ENCODE assay signal across 22 cellular contexts in the genomic region with DNA sequence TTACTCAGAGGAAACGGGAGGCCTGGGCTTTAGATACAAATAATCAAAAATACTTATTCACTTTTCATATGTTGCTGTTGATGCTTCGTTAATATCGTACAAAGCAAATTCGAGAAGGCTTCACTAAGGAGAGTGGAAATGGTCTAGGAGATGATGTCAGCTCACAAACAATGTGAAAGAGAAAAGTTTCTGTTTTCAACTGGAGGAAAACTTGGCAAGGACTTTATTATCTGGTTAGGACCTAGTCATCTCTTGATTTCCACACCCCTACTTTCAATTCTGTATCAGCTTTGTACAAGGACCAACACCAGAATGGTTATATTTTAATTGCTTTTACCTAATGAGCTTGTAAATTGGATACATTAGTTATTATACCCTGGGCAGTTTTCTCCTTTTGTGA.
DNase-seq lines count a peak whose midpoint lies in the region; TF ChIP-seq lines count a peak whose summit lies in the region.
"Had no signal": no experiment of that assay in that cellular context is flagged by ENCODE, and none has a peak within 500 bp of the region (broad histone marks: within the 10 kb centered on the region; RNA-seq: fewer than 3 reads in every experiment).

No MANE protein-coding gene starts in this region.

- H3K4me3 Mint-ChIP-seq in osteocyte (ENCODE audit: unreplicated experiment), result no peak overlapping the region
- H3K4me3 Mint-ChIP-seq: activated CD4-positive, alpha-beta T cell treated with anti-CD3 and anti-CD28 coated beads, Interleukin-2, amount 10 ng/mL, durations not matched to agents 24 days and 14 days; activated naive CD4-positive, alpha-beta T cell treated with anti-CD3 and anti-CD28 coated beads, Interleukin-2, amount 50 U/mL, for 24 hours; endodermal cell; stimulated activated effector memory CD8-positive, alpha-beta T cell treated with anti-CD3 and anti-CD28 coated beads, Interleukin-12 subunit alpha, Interleukin-12 subunit beta, amount 100 ng/mL, for 72 hours had no signal

- TF ChIP-seq CTCF in fibroblast of mammary gland (conservative IDR thresholded peaks at IDR 0.05; ENCODE audit: control insufficient read depth, insufficient read depth, low read depth, low read length), result no peak
- TF ChIP-seq CTCF in osteocyte (IDR thresholded peaks at IDR 0.05), result no peak

- peak overlapping the region; percentile 49 for H3K4me3 ChIP-seq in fibroblast of mammary gland (ENCODE audit: control insufficient read depth, low read depth, low read length)
- H3K4me3 ChIP-seq: cardiac muscle cell, uterus had no signal

- H3K9me3 Mint-ChIP-seq in osteocyte (ENCODE audit: unreplicated experiment), result no peaks in the 10 kb centered on the region
- H3K9me3 Mint-ChIP-seq: activated CD4-positive, alpha-beta T cell treated with anti-CD3 and anti-CD28 coated beads, Interleukin-2, amount 10 ng/mL, durations not matched to agents 24 days and 14 days; activated naive CD4-positive, alpha-beta T cell treated with anti-CD3 and anti-CD28 coated beads, Interleukin-2, amount 50 U/mL, for 24 hours; endodermal cell had no signal

- peaks cover 14% of the 10 kb centered on the region for H3K27me3 Mint-ChIP-seq in osteocyte (ENCODE audit: unreplicated experiment)
- H3K27me3 Mint-ChIP-seq: activated CD4-positive, alpha-beta T cell treated with anti-CD3 and anti-CD28 coated beads, Interleukin-2, amount 10 ng/mL, durations not matched to agents 24 days and 14 days had no signal

- H3K27ac Mint-ChIP-seq in osteocyte (ENCODE audit: unreplicated experiment), result peak overlapping the region; percentile 42
- H3K27ac Mint-ChIP-seq: activated CD4-positive, alpha-beta T cell treated with anti-CD3 and anti-CD28 coated beads, Interleukin-2, amount 10 ng/mL, durations not matched to agents 24 days and 14 days; activated naive CD4-positive, alpha-beta T cell treated with anti-CD3 and anti-CD28 coated beads, Interleukin-2, amount 50 U/mL, for 24 hours; endodermal cell; stimulated activated effector memory CD8-positive, alpha-beta T cell treated with anti-CD3 and anti-CD28 coated beads, Interleukin-12 subunit alpha, Interleukin-12 subunit beta, amount 100 ng/mL, for 72 hours had no signal

- H3K36me3 Mint-ChIP-seq in osteocyte (ENCODE audit: unreplicated experiment), result no peaks in the 10 kb centered on the region
- H3K36me3 Mint-ChIP-seq: activated naive CD4-positive, alpha-beta T cell treated with anti-CD3 and anti-CD28 coated beads, Interleukin-2, amount 50 U/mL, for 24 hours; stimulated activated effector memory CD8-positive, alpha-beta T cell treated with anti-CD3 and anti-CD28 coated beads, Interleukin-12 subunit alpha, Interleukin-12 subunit beta, amount 100 ng/mL, for 72 hours had no signal

- peak; percentile 40 for DNase-seq in AG20443 (ENCODE audit: low spot score)
- peak; percentile 15 for DNase-seq in LHCN-M2 (ENCODE audit: low read depth)
- peak; percentile 79 for DNase-seq in fibroblast of mammary gland (ENCODE audit: low read depth)
- no peak for DNase-seq in osteocyte (ENCODE audit: extremely low spot score, unreplicated experiment)
- DNase-seq in NCI-H187 (lab: John Stamatoyannopoulos, UW), result no peak
- DNase-seq in amygdala (lab: John Stamatoyannopoulos, UW), result no peak
- no peak for DNase-seq in germinal center (ENCODE audit: low spot score)
- DNase-seq in DMS53 treated with DMSO at 0.1 percent for 48 hours (lab: John Stamatoyannopoulos, UW; ENCODE audit: unreplicated experiment), result no peak
- DNase-seq: activated CD4-positive, alpha-beta T cell treated with anti-CD3 and anti-CD28 coated beads, Interleukin-2, amount 10 ng/mL, durations not matched to agents 24 days and 14 days; activated T-cell treated with anti-CD3 and anti-CD28 coated beads for 4 hours; endodermal cell; GF-D8; islet precursor cell; NCI-H1436 treated with DMSO at 0.1 percent for 48 hours; NCI-H226; SIG-M5; small intestine; T-helper 9 cell; uterus had no signal

- H3K4me1 Mint-ChIP-seq in osteocyte (ENCODE audit: unreplicated experiment), result peaks cover 44% of the 10 kb centered on the region
- H3K4me1 Mint-ChIP-seq: activated CD4-positive, alpha-beta T cell treated with anti-CD3 and anti-CD28 coated beads, Interleukin-2, amount 10 ng/mL, durations not matched to agents 24 days and 14 days; activated naive CD4-positive, alpha-beta T cell treated with anti-CD3 and anti-CD28 coated beads, Interleukin-2, amount 50 U/mL, for 24 hours; endodermal cell; stimulated activated effector memory CD8-positive, alpha-beta T cell treated with anti-CD3 and anti-CD28 coated beads, Interleukin-12 subunit alpha, Interleukin-12 subunit beta, amount 100 ng/mL, for 72 hours had no signal

Comparison
In these comparisons a context has a peak if more than half of its experiments do, and no peak if none do; other contexts are left out.
1. DNase-seq: peak in AG20443 (single experiment), LHCN-M2 (single experiment) and fibroblast of mammary gland (single experiment); none in osteocyte (single experiment), NCI-H187 (0 of 2), amygdala (0 of 56), germinal center (single experiment) and DMS53 treated with DMSO at 0.1 percent for 48 hours (single experiment).